Comparison of ENCODE assay signal across 8 cellular contexts in genomic region chr20:47358052-47358671, GRCh38. TPM values are rescaled to one million over a fixed set of nuclear protein-coding genes. Genes with fewer than 3 reads are reported as not detected.
DNase-seq lines count a peak whose midpoint lies in the region; ATAC-seq and TF ChIP-seq lines count a peak whose summit lies in the region.

No MANE protein-coding gene starts in this region.

- peaks cover 29% of the 10 kb centered on the region for H3K4me1 Mint-ChIP-seq in activated CD4-positive, alpha-beta memory T cell treated with anti-CD3 and anti-CD28 coated beads, Interleukin-2, amount 10 ng/mL, durations not matched to agents 7 days and 5 days

- no peak for TF ChIP-seq EP300 in stomach (IDR thresholded peaks at IDR 0.05)

- H3K9ac ChIP-seq in iPS-18a (ENCODE audit: low read length): peak overlapping the region; percentile 88

- H3K9me3 ChIP-seq in iPS-18a (ENCODE audit: control insufficient read depth, low read depth, low read length): no peaks in the 10 kb centered on the region
- no peaks in the 10 kb centered on the region for H3K9me3 ChIP-seq in stomach

- H3K36me3 Mint-ChIP-seq in activated CD4-positive, alpha-beta memory T cell treated with anti-CD3 and anti-CD28 coated beads, Interleukin-2, amount 10 ng/mL, durations not matched to agents 7 days and 5 days (ENCODE audit: low read depth): peaks cover 12% of the 10 kb centered on the region

- intact Hi-C loops in stomach (cut with DNase I; ENCODE audit: low total_unique reads): no loop called here

- H3K27me3 ChIP-seq in iPS-18a (ENCODE audit: control insufficient read depth, insufficient read depth, low read length) (no peaks in the 10 kb centered on the region), stomach (no peaks in the 10 kb centered on the region)

- H3K36me3 ChIP-seq in iPS-18a (ENCODE audit: control insufficient read depth, low read depth, low read length) (peaks cover 18% of the 10 kb centered on the region), stomach (no peaks in the 10 kb centered on the region)

- ATAC-seq in GM18517 (IDR thresholded peaks at IDR 0.05; ENCODE audit: unreplicated experiment) (no peak), GM18498 (IDR thresholded peaks at IDR 0.05; ENCODE audit: unreplicated experiment) (no peak)

- H3K27ac Mint-ChIP-seq in activated CD4-positive, alpha-beta memory T cell treated with anti-CD3 and anti-CD28 coated beads, Interleukin-2, amount 10 ng/mL, durations not matched to agents 7 days and 5 days: peak overlapping the region; percentile 94

- no peak for TF ChIP-seq CTCF in stomach (IDR thresholded peaks at IDR 0.05)

- DNase-seq in NCI-H2171 treated with DMSO at 0.1 percent for 48 hours (lab: John Stamatoyannopoulos, UW) (peak; percentile 56), NCI-H2171 (lab: John Stamatoyannopoulos, UW) (no peak), stomach (no peak), DMS 273 (lab: John Stamatoyannopoulos, UW; ENCODE audit: unreplicated experiment) (no peak)
- DNase-seq in activated CD4-positive, alpha-beta memory T cell treated with anti-CD3 and anti-CD28 coated beads, Interleukin-2, amount 10 ng/mL, durations not matched to agents 7 days and 5 days: no peak

- peak overlapping the region; percentile 25 for H3K4me3 ChIP-seq in iPS-18a (ENCODE audit: low read length)
- H3K4me3 ChIP-seq in stomach: peak overlapping the region in 1 of 4 donors; percentile 7

- peaks cover 3% of the 10 kb centered on the region for H3K27me3 Mint-ChIP-seq in activated CD4-positive, alpha-beta memory T cell treated with anti-CD3 and anti-CD28 coated beads, Interleukin-2, amount 10 ng/mL, durations not matched to agents 7 days and 5 days

- no peak for TF ChIP-seq POLR2A in stomach (IDR thresholded peaks at IDR 0.05)

- peak overlapping the region; percentile 98 for H3K27ac ChIP-seq in iPS-18a (ENCODE audit: low read length)
- H3K27ac ChIP-seq in stomach: peak overlapping the region; percentile 95 to 100 (median 99)

- POLR2A ChIA-PET in activated CD4-positive, alpha-beta memory T cell treated with anti-CD3 and anti-CD28 coated beads, Interleukin-2, amount 10 ng/mL, durations not matched to agents 7 days and 5 days (lab: Charles Lee): interaction anchor here (1.1 to 7.0 kb wide), 9 partner anchors 10 to 1688 kb away, joined by 3 to 53 read pairs (median 4); partner anchors contain the start of genes CSE1L and NCOA3

- H3K9me3 Mint-ChIP-seq in activated CD4-positive, alpha-beta memory T cell treated with anti-CD3 and anti-CD28 coated beads, Interleukin-2, amount 10 ng/mL, durations not matched to agents 7 days and 5 days: no peaks in the 10 kb centered on the region

- CTCF ChIA-PET in activated CD4-positive, alpha-beta memory T cell treated with anti-CD3 and anti-CD28 coated beads, Interleukin-2, amount 10 ng/mL, durations not matched to agents 7 days and 5 days (lab: Charles Lee): interaction anchor here (0.5 to 7.0 kb wide), 3 partner anchors 26 to 283 kb away, joined by 3 to 59 read pairs (median 34); no protein-coding TSS in a partner anchor

- H3K4me3 Mint-ChIP-seq in activated CD4-positive, alpha-beta memory T cell treated with anti-CD3 and anti-CD28 coated beads, Interleukin-2, amount 10 ng/mL, durations not matched to agents 7 days and 5 days: peak overlapping the region; percentile 81

- H3K4me1 ChIP-seq in iPS-18a (ENCODE audit: control insufficient read depth, low read depth, low read length) (peaks cover 88% of the 10 kb centered on the region), stomach (peaks cover 83 to 94% (median 87%) of the 10 kb centered on the region in 4 donors)

- WGBS in stomach, 5 donors: 19 to 35% (median 25%) methylated on average over 14 of the region's 14 CpGs

RNA-seq across cellular contexts. Expression of gene ZMYND8, which starts 1.7 kb away (rescaled TPM):
- total RNA-seq in activated CD4-positive, alpha-beta memory T cell treated with anti-CD3 and anti-CD28 coated beads, Interleukin-2, amount 10 ng/mL, durations not matched to agents 7 days and 5 days: 10 to 100 TPM; 37.8 to 44.2 TPM
- total RNA-seq in stomach: 10 to 100 TPM; 25.9 to 82.6 (median 54.3) TPM
- 10 to 100 TPM in 2 of 3 donors, 1 to 10 TPM in 1; 9.2 to 13.6 (median 12.7) TPM for polyA plus RNA-seq in stomach
